In genomic region chr20:54981181-54981580, GRCh38 we compare ENCODE assay signal across 39 cellular contexts.
"Had no signal": no experiment of that assay in that cellular context is flagged by ENCODE, and none has a peak within 500 bp of the region (broad histone marks: within the 10 kb centered on the region; RNA-seq: fewer than 3 reads in every experiment).

No MANE protein-coding gene starts in this region.

- H3K4me3 ChIP-seq: adrenal gland, ascending aorta, body of pancreas, breast epithelium, cardiac muscle cell had no signal

- H3K36me3 Mint-ChIP-seq: activated naive CD4-positive, alpha-beta T cell treated with anti-CD3 and anti-CD28 coated beads, Interleukin-2, amount 10 ng/mL, durations not matched to agents 7 days and 5 days; activated naive CD4-positive, alpha-beta T cell treated with anti-CD3 and anti-CD28 coated beads, Interleukin-2, amount 50 U/mL, for 24 hours; activated naive CD4-positive, alpha-beta T cell treated with anti-CD3 and anti-CD28 coated beads, Interleukin-2, amount 50 U/mL, for 72 hours; activated naive CD8-positive, alpha-beta T cell; activated naive CD8-positive, alpha-beta T cell treated with anti-CD3 and anti-CD28 coated beads for 36 hours; activated naive CD8-positive, alpha-beta T cell treated with anti-CD3 and anti-CD28 coated beads, Interleukin-2, amount 10 ng/mL, durations not matched to agents 7 days and 5 days; brain had no signal

- H3K4me1 Mint-ChIP-seq: activated naive CD4-positive, alpha-beta T cell treated with anti-CD3 and anti-CD28 coated beads, Interleukin-2, amount 10 ng/mL, durations not matched to agents 7 days and 5 days; activated naive CD4-positive, alpha-beta T cell treated with anti-CD3 and anti-CD28 coated beads, Interleukin-2, amount 50 U/mL, for 24 hours; activated naive CD8-positive, alpha-beta T cell treated with anti-CD3 and anti-CD28 coated beads for 36 hours; activated naive CD8-positive, alpha-beta T cell treated with anti-CD3 and anti-CD28 coated beads, Interleukin-2, amount 10 ng/mL, durations not matched to agents 7 days and 5 days; activated naive CD8-positive, alpha-beta T cell treated with anti-CD3 and anti-CD28 coated beads, Interleukin-2, amount 50 U/mL, for 24 hours; activated T-helper 17 cell treated with anti-CD3 and anti-CD28 coated beads, Interleukin-2, amount 50 U/mL, for 72 hours; central memory CD8-positive, alpha-beta T cell had no signal

- H3K27ac ChIP-seq: adrenal gland, ascending aorta, body of pancreas, brain microvascular endothelial cell, breast epithelium, cardiac muscle cell had no signal

- H3K27me3 ChIP-seq: adrenal gland, ascending aorta, body of pancreas, brain microvascular endothelial cell, breast epithelium, cardiac muscle cell had no signal

- H3K9me3 ChIP-seq: adrenal gland, ascending aorta, body of pancreas, breast epithelium had no signal

- H3K27me3 Mint-ChIP-seq: activated naive CD4-positive, alpha-beta T cell treated with anti-CD3 and anti-CD28 coated beads, Interleukin-2, amount 10 ng/mL, durations not matched to agents 7 days and 5 days; activated naive CD4-positive, alpha-beta T cell treated with anti-CD3 and anti-CD28 coated beads, Interleukin-2, amount 50 U/mL, for 24 hours; activated naive CD8-positive, alpha-beta T cell; activated naive CD8-positive, alpha-beta T cell treated with anti-CD3 and anti-CD28 coated beads, Interleukin-2, amount 10 ng/mL, durations not matched to agents 7 days and 5 days; activated naive CD8-positive, alpha-beta T cell treated with anti-CD3 and anti-CD28 coated beads, Interleukin-2, amount 50 U/mL, for 24 hours; activated T-cell treated with anti-CD3 and anti-CD28 coated beads, Interleukin-2, amount 50 U/mL, for 24 hours; activated T-helper 17 cell treated with anti-CD3 and anti-CD28 coated beads, Interleukin-2, amount 50 U/mL, for 72 hours; brain; central memory CD8-positive, alpha-beta T cell had no signal

- H3K36me3 ChIP-seq: adrenal gland, ascending aorta, brain microvascular endothelial cell, breast epithelium, cardiac muscle cell had no signal

- H3K9me3 Mint-ChIP-seq: activated naive CD4-positive, alpha-beta T cell treated with anti-CD3 and anti-CD28 coated beads for 36 hours; activated naive CD4-positive, alpha-beta T cell treated with anti-CD3 and anti-CD28 coated beads, Interleukin-2, amount 10 ng/mL, durations not matched to agents 7 days and 5 days; activated naive CD4-positive, alpha-beta T cell treated with anti-CD3 and anti-CD28 coated beads, Interleukin-2, amount 50 U/mL, for 24 hours; activated naive CD4-positive, alpha-beta T cell treated with anti-CD3 and anti-CD28 coated beads, Interleukin-2, amount 50 U/mL, for 72 hours; activated naive CD8-positive, alpha-beta T cell treated with anti-CD3 and anti-CD28 coated beads for 36 hours; activated naive CD8-positive, alpha-beta T cell treated with anti-CD3 and anti-CD28 coated beads, Interleukin-2, amount 10 ng/mL, durations not matched to agents 7 days and 5 days; activated naive CD8-positive, alpha-beta T cell treated with anti-CD3 and anti-CD28 coated beads, Interleukin-2, amount 50 U/mL, for 24 hours; activated T-cell treated with anti-CD3 and anti-CD28 coated beads, Interleukin-2, amount 50 U/mL, for 4 hours; activated T-cell treated with anti-CD3 and anti-CD28 coated beads, Interleukin-2, amount 50 U/mL, for 72 hours; activated T-helper 1 cell treated with anti-CD3 and anti-CD28 coated beads, Interleukin-12 subunit alpha, Interleukin-12 subunit beta, Interleukin-2, Interleukin-4 antibody, amounts not matched to agents 30 ng/mL and 10 ng/mL and 1 ng/mL, durations not matched to agents 14 hours and 24 hours and 36 hours; activated T-helper 17 cell treated with anti-CD3 and anti-CD28 coated beads, Interleukin-2, amount 50 U/mL, for 72 hours; central memory CD8-positive, alpha-beta T cell had no signal

- DNase-seq: activated effector memory CD4-positive, alpha-beta T cell treated with anti-CD3 and anti-CD28 coated beads, Interleukin-2, amount 50 U/mL, for 16 hours; activated effector memory CD4-positive, alpha-beta T cell treated with Interleukin-2 at 50 U/mL for 16 hours; activated gamma-delta T cell; activated gamma-delta T cell treated with Interleukin-2 at 50 U/mL for 16 hours; activated naive CD4-positive, alpha-beta T cell; activated naive CD4-positive, alpha-beta T cell treated with anti-CD3 and anti-CD28 coated beads for 36 hours; activated naive CD4-positive, alpha-beta T cell treated with anti-CD3 and anti-CD28 coated beads, Interleukin-2, amount 10 ng/mL, durations not matched to agents 7 days and 5 days; activated naive CD4-positive, alpha-beta T cell treated with anti-CD3 and anti-CD28 coated beads, Interleukin-2, amount 50 U/mL, for 16 hours; activated naive CD4-positive, alpha-beta T cell treated with Interleukin-2 at 50 U/mL for 16 hours; activated naive CD8-positive, alpha-beta T cell treated with anti-CD3 and anti-CD28 coated beads for 36 hours; activated naive CD8-positive, alpha-beta T cell treated with anti-CD3 and anti-CD28 coated beads, Interleukin-2, amount 10 ng/mL, durations not matched to agents 7 days and 5 days; activated naive CD8-positive, alpha-beta T cell treated with anti-CD3 and anti-CD28 coated beads, Interleukin-2, amount 50 U/mL, for 24 hours; activated T-cell treated with anti-CD3 and anti-CD28 coated beads for 4 hours; activated T-cell treated with anti-CD3 and anti-CD28 coated beads, Interleukin-2, amount 50 U/mL, for 1 hour; activated T-cell treated with anti-CD3 and anti-CD28 coated beads, Interleukin-2, amount 50 U/mL, for 24 hours; activated T-cell treated with anti-CD3 and anti-CD28 coated beads, Interleukin-2, amount 50 U/mL, for 4 hours; activated T-cell treated with anti-CD3 and anti-CD28 coated beads, Interleukin-2, amount 50 U/mL, for 48 hours; activated T-cell treated with anti-CD3 and anti-CD28 coated beads, Interleukin-2, amount 50 U/mL, for 72 hours; adrenal gland; amniotic stem cell; amygdala; anterior cingulate cortex; aorta; body of pancreas; brain microvascular endothelial cell; caudate nucleus; central memory CD4-positive, alpha-beta T cell; cerebellar nuclear complex had no signal

- H3K4me1 ChIP-seq: adrenal gland, ascending aorta, body of pancreas, breast epithelium had no signal

- H3K27ac Mint-ChIP-seq: activated naive CD4-positive, alpha-beta T cell treated with anti-CD3 and anti-CD28 coated beads for 36 hours; activated naive CD4-positive, alpha-beta T cell treated with anti-CD3 and anti-CD28 coated beads, Interleukin-2, amount 10 ng/mL, durations not matched to agents 7 days and 5 days; activated naive CD4-positive, alpha-beta T cell treated with anti-CD3 and anti-CD28 coated beads, Interleukin-2, amount 50 U/mL, for 24 hours; activated naive CD4-positive, alpha-beta T cell treated with anti-CD3 and anti-CD28 coated beads, Interleukin-2, amount 50 U/mL, for 72 hours; activated naive CD8-positive, alpha-beta T cell; activated naive CD8-positive, alpha-beta T cell treated with anti-CD3 and anti-CD28 coated beads for 36 hours; activated naive CD8-positive, alpha-beta T cell treated with anti-CD3 and anti-CD28 coated beads, Interleukin-2, amount 10 ng/mL, durations not matched to agents 7 days and 5 days; activated naive CD8-positive, alpha-beta T cell treated with anti-CD3 and anti-CD28 coated beads, Interleukin-2, amount 50 U/mL, for 24 hours; activated T-cell treated with anti-CD3 and anti-CD28 coated beads, Interleukin-2, amount 50 U/mL, for 24 hours; activated T-cell treated with anti-CD3 and anti-CD28 coated beads, Interleukin-2, amount 50 U/mL, for 72 hours; activated T-helper 1 cell treated with anti-CD3 and anti-CD28 coated beads, Interleukin-12 subunit alpha, Interleukin-12 subunit beta, Interleukin-2, Interleukin-4 antibody, amounts not matched to agents 30 ng/mL and 10 ng/mL and 1 ng/mL, durations not matched to agents 14 hours and 24 hours and 36 hours; activated T-helper 17 cell treated with anti-CD3 and anti-CD28 coated beads, Interleukin-2, amount 50 U/mL, for 72 hours; activated T-helper 2 cell treated with anti-CD3 and anti-CD28 coated beads, Interferon-gamma antibody, Interleukin-2, Interleukin-4, amounts not matched to agents 10 μg/mL and 5 μg/mL and 100 μg/mL, durations not matched to agents 14 hours and 24 hours and 36 hours had no signal

- H3K4me3 Mint-ChIP-seq: activated naive CD4-positive, alpha-beta T cell treated with anti-CD3 and anti-CD28 coated beads for 36 hours; activated naive CD4-positive, alpha-beta T cell treated with anti-CD3 and anti-CD28 coated beads, Interleukin-2, amount 10 ng/mL, durations not matched to agents 7 days and 5 days; activated naive CD4-positive, alpha-beta T cell treated with anti-CD3 and anti-CD28 coated beads, Interleukin-2, amount 50 U/mL, for 24 hours; activated naive CD8-positive, alpha-beta T cell; activated naive CD8-positive, alpha-beta T cell treated with anti-CD3 and anti-CD28 coated beads for 36 hours; activated naive CD8-positive, alpha-beta T cell treated with anti-CD3 and anti-CD28 coated beads, Interleukin-2, amount 10 ng/mL, durations not matched to agents 7 days and 5 days; activated naive CD8-positive, alpha-beta T cell treated with anti-CD3 and anti-CD28 coated beads, Interleukin-2, amount 50 U/mL, for 24 hours; activated T-cell treated with anti-CD3 and anti-CD28 coated beads, Interleukin-2, amount 50 U/mL, for 24 hours; activated T-cell treated with anti-CD3 and anti-CD28 coated beads, Interleukin-2, amount 50 U/mL, for 4 hours; activated T-cell treated with anti-CD3 and anti-CD28 coated beads, Interleukin-2, amount 50 U/mL, for 72 hours; activated T-helper 1 cell treated with anti-CD3 and anti-CD28 coated beads, Interleukin-12 subunit alpha, Interleukin-12 subunit beta, Interleukin-2, Interleukin-4 antibody, amounts not matched to agents 30 ng/mL and 10 ng/mL and 1 ng/mL, durations not matched to agents 14 hours and 24 hours and 36 hours; activated T-helper 17 cell treated with anti-CD3 and anti-CD28 coated beads, Interleukin-2, amount 50 U/mL, for 72 hours; brain; central memory CD8-positive, alpha-beta T cell had no signal
